In the genomic region with DNA sequence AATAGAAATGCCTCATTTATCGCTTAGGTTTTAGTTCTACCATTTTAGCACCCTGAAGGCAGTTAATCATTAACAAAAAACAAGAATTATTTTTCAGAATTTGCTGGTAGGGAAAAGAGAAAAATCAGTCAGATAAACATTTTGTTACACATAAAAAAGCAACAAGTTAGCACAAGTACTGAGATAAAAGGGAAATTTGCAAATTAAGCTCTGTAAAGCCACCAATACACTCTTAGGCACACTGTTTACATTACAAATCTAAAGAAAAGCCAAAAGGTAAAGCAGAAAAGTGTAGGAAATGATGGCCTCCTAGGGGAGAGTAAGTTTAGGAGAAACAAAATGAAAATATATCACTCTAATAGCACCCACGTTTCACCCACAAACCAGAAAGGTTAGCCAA, we compare ENCODE assay signal across 2 cellular contexts.
TF ChIP-seq lines count a peak whose summit lies in the region.

No MANE protein-coding gene starts in this region.

TF ChIP-seq in liver, 16 proteins besides CTCF, POLR2A, EP300 and RAD21:
- TF ChIP-seq JUND (IDR thresholded peaks at IDR 0.05) (no peak), RXRA (IDR thresholded peaks at IDR 0.05) (no peak), REST (IDR thresholded peaks at IDR 0.05) (no peak), ATF3 (IDR thresholded peaks at IDR 0.05) (no peak), YY1 (IDR thresholded peaks at IDR 0.05) (peak; percentile 19)
TF ChIP-seq in liver: peak in this region for 1.

TF ChIP-seq in HepG2, 621 proteins besides CTCF, POLR2A, EP300 and RAD21:
- TF ChIP-seq, protein P1, sequence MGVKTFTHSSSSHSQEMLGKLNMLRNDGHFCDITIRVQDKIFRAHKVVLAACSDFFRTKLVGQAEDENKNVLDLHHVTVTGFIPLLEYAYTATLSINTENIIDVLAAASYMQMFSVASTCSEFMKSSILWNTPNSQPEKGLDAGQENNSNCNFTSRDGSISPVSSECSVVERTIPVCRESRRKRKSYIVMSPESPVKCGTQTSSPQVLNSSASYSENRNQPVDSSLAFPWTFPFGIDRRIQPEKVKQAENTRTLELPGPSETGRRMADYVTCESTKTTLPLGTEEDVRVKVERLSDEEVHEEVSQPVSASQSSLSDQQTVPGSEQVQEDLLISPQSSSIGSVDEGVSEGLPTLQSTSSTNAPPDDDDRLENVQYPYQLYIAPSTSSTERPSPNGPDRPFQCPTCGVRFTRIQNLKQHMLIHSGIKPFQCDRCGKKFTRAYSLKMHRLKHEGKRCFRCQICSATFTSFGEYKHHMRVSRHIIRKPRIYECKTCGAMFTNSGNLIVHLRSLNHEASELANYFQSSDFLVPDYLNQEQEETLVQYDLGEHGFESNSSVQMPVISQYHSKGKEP (CRISPR knock-in tag; IDR thresholded peaks at IDR 0.05), result no peak
- no peak for TF ChIP-seq GMEB1 (CRISPR knock-in tag; IDR thresholded peaks at IDR 0.05; ENCODE audit: borderline replicate concordance)
- no peak for TF ChIP-seq IRF9 (CRISPR knock-in tag; IDR thresholded peaks at IDR 0.05; ENCODE audit: borderline replicate concordance)
- TF ChIP-seq ZNF44 (CRISPR knock-in tag; IDR thresholded peaks at IDR 0.05), result no peak
- TF ChIP-seq MYNN (CRISPR knock-in tag; IDR thresholded peaks at IDR 0.05; ENCODE audit: low read depth), result no peak
- no peak for TF ChIP-seq ZNF589 (CRISPR knock-in tag; conservative IDR thresholded peaks at IDR 0.05)
- no peak for TF ChIP-seq SMC3 (IDR thresholded peaks at IDR 0.05; ENCODE audit: low read length)
